ENCODE assay signal across 9 cellular contexts in the genomic region with DNA sequence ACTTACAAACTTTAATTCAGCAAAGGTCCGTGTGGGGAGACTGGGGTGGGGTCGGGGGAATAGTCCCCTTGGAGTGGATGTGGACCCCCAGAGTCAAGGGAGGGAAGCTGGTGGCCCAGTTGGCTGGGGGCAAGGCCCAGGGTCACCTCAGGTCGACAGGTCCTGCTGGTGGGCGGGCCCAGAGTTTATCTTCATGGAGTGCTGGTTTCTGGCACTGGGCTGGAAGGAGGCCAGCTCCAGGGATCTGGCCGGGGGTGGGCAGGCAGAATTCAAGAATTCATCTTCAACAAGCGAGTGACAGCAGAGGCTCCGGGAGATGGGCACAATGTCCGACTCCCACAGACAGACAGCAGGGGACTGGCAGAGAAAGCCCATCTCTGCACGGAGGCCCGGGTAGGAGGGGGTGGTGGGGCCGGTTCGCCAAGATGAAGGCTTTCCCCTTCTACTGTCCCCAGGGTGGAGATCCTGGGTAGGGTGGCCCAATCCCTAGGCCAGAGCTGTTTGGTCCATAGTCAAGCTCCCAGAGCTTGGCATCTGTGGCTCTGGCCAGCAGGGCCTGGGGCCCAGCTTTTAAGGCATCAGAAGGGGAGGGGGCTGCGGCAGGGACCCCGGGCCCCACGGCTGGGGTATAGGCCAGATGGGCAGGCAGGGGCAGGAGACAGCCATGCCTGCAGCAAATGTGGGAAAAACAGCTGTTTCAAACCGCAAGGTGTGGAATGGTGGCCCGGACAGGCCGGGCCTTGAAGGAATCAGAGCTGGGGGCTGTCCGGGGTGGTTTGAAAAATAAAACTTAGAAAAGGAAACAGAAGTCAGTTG. TPM values are rescaled to one million over a fixed set of nuclear protein-coding genes. Genes with fewer than 3 reads are reported as not detected.
DNase-seq lines count a peak whose midpoint lies in the region; ATAC-seq lines count a peak whose summit lies in the region.
"Had no signal": no experiment of that assay in that cellular context is flagged by ENCODE, and none has a peak within 500 bp of the region (broad histone marks: within the 10 kb centered on the region; RNA-seq: fewer than 3 reads in every experiment).

No MANE protein-coding gene starts in this region.

- H3K36me3 Mint-ChIP-seq in activated CD4-positive, alpha-beta T cell treated with anti-CD3 and anti-CD28 coated beads, Interleukin-2, amount 10 ng/mL, durations not matched to agents 7 days and 5 days (ENCODE audit: low read depth), result peaks cover 15% of the 10 kb centered on the region
- H3K36me3 Mint-ChIP-seq in activated T-helper 1 cell treated with anti-CD3 and anti-CD28 coated beads, Interleukin-12 subunit alpha, Interleukin-12 subunit beta, Interleukin-2, Interleukin-4 antibody, amounts not matched to agents 30 ng/mL and 10 ng/mL and 1 ng/mL, durations not matched to agents 14 hours and 24 hours and 36 hours (ENCODE audit: low read depth), result peaks cover 17% of the 10 kb centered on the region

- H3K4me3 Mint-ChIP-seq in activated CD4-positive, alpha-beta T cell treated with anti-CD3 and anti-CD28 coated beads, Interleukin-2, amount 10 ng/mL, durations not matched to agents 7 days and 5 days, result peak overlapping the region; percentile 80
- peak overlapping the region; percentile 94 for H3K4me3 Mint-ChIP-seq in activated T-helper 1 cell treated with anti-CD3 and anti-CD28 coated beads, Interleukin-12 subunit alpha, Interleukin-12 subunit beta, Interleukin-2, Interleukin-4 antibody, amounts not matched to agents 30 ng/mL and 10 ng/mL and 1 ng/mL, durations not matched to agents 14 hours and 24 hours and 36 hours

- H3K36me3 ChIP-seq in thymus (ENCODE audit: control insufficient read depth, insufficient read depth), result peaks cover 51% of the 10 kb centered on the region

- no peaks in the 10 kb centered on the region for H3K9me3 Mint-ChIP-seq in activated CD4-positive, alpha-beta T cell treated with anti-CD3 and anti-CD28 coated beads, Interleukin-2, amount 10 ng/mL, durations not matched to agents 7 days and 5 days
- no peaks in the 10 kb centered on the region for H3K9me3 Mint-ChIP-seq in activated T-helper 1 cell treated with anti-CD3 and anti-CD28 coated beads, Interleukin-12 subunit alpha, Interleukin-12 subunit beta, Interleukin-2, Interleukin-4 antibody, amounts not matched to agents 30 ng/mL and 10 ng/mL and 1 ng/mL, durations not matched to agents 14 hours and 24 hours and 36 hours

- peaks cover 6% of the 10 kb centered on the region for H3K4me1 ChIP-seq in thymus (ENCODE audit: control insufficient read depth, insufficient read depth, low read length)

- DNase-seq in activated CD4-positive, alpha-beta T cell treated with anti-CD3 and anti-CD28 coated beads, Interleukin-2, amount 10 ng/mL, durations not matched to agents 7 days and 5 days, result no peak
- DNase-seq in activated CD4-positive, alpha-beta T cell treated with anti-CD3 and anti-CD28 coated beads for 4 hours, result no peak
- no peak for DNase-seq in activated T-helper 1 cell treated with anti-CD3 and anti-CD28 coated beads, Interleukin-12 subunit alpha, Interleukin-12 subunit beta, Interleukin-2, Interleukin-4 antibody, amounts not matched to agents 30 ng/mL and 10 ng/mL and 1 ng/mL, durations not matched to agents 14 hours and 24 hours and 36 hours (ENCODE audit: low spot score)
- DNase-seq in left lobe of liver (ENCODE audit: low spot score), result no peak
- DNase-seq in NCI-H748 (lab: John Stamatoyannopoulos, UW; ENCODE audit: unreplicated experiment), result no peak

- no peak overlapping the region for H3K27ac ChIP-seq in thymus (ENCODE audit: low read depth)

- no peaks in the 10 kb centered on the region for H3K9me3 ChIP-seq in thymus (ENCODE audit: control insufficient read depth)

- no peak overlapping the region for H3K27ac Mint-ChIP-seq in activated CD4-positive, alpha-beta T cell treated with anti-CD3 and anti-CD28 coated beads, Interleukin-2, amount 10 ng/mL, durations not matched to agents 7 days and 5 days
- peak overlapping the region; percentile 82 for H3K27ac Mint-ChIP-seq in activated T-helper 1 cell treated with anti-CD3 and anti-CD28 coated beads, Interleukin-12 subunit alpha, Interleukin-12 subunit beta, Interleukin-2, Interleukin-4 antibody, amounts not matched to agents 30 ng/mL and 10 ng/mL and 1 ng/mL, durations not matched to agents 14 hours and 24 hours and 36 hours

- peak overlapping the region; percentile 87 for H3K4me3 ChIP-seq in thymus (ENCODE audit: low read length)

- H3K27me3 ChIP-seq in thymus (ENCODE audit: control insufficient read depth, insufficient read depth), result no peaks in the 10 kb centered on the region

- ATAC-seq in left lobe of liver (peak; percentile 21), GM21367 (IDR thresholded peaks at IDR 0.05; ENCODE audit: unreplicated experiment) (no peak), HG03378 (IDR thresholded peaks at IDR 0.05; ENCODE audit: unreplicated experiment) (no peak)

- H3K27me3 Mint-ChIP-seq in activated CD4-positive, alpha-beta T cell treated with anti-CD3 and anti-CD28 coated beads, Interleukin-2, amount 10 ng/mL, durations not matched to agents 7 days and 5 days, result no peaks in the 10 kb centered on the region
- no peaks in the 10 kb centered on the region for H3K27me3 Mint-ChIP-seq in activated T-helper 1 cell treated with anti-CD3 and anti-CD28 coated beads, Interleukin-12 subunit alpha, Interleukin-12 subunit beta, Interleukin-2, Interleukin-4 antibody, amounts not matched to agents 30 ng/mL and 10 ng/mL and 1 ng/mL, durations not matched to agents 14 hours and 24 hours and 36 hours (ENCODE audit: insufficient read depth)

- POLR2A ChIA-PET in activated CD4-positive, alpha-beta T cell treated with anti-CD3 and anti-CD28 coated beads, Interleukin-2, amount 10 ng/mL, durations not matched to agents 7 days and 5 days (lab: Charles Lee), result no interaction called here

- H3K4me1 Mint-ChIP-seq in activated CD4-positive, alpha-beta T cell treated with anti-CD3 and anti-CD28 coated beads, Interleukin-2, amount 10 ng/mL, durations not matched to agents 7 days and 5 days, result peaks cover 19% of the 10 kb centered on the region
- peaks cover 22% of the 10 kb centered on the region for H3K4me1 Mint-ChIP-seq in activated T-helper 1 cell treated with anti-CD3 and anti-CD28 coated beads, Interleukin-12 subunit alpha, Interleukin-12 subunit beta, Interleukin-2, Interleukin-4 antibody, amounts not matched to agents 30 ng/mL and 10 ng/mL and 1 ng/mL, durations not matched to agents 14 hours and 24 hours and 36 hours (ENCODE audit: low read depth)

- WGBS in thymus, result 90% methylated on average over 19 of the region's 19 CpGs

- CTCF ChIA-PET in activated CD4-positive, alpha-beta T cell treated with anti-CD3 and anti-CD28 coated beads, Interleukin-2, amount 10 ng/mL, durations not matched to agents 7 days and 5 days (lab: Charles Lee), result interaction anchor here (0.6 to 1.2 kb wide), 4 partner anchors 8 to 1184 kb away, joined by 3 to 4 read pairs (median 3); no protein-coding TSS in a partner anchor

- intact Hi-C loops in activated T-helper 1 cell treated with anti-CD3 and anti-CD28 coated beads, Interleukin-12 subunit alpha, Interleukin-12 subunit beta, Interleukin-2, Interleukin-4 antibody, amounts not matched to agents 30 ng/mL and 10 ng/mL and 1 ng/mL, durations not matched to agents 14 hours and 24 hours and 36 hours (cut with micrococcal nuclease), result loop anchor here (1.0 kb wide), 2 partner anchors 17 to 45 kb away; a partner anchor contains a TSS

RNA-seq across cellular contexts. Expression of a gene that starts 0.6 kb away (rescaled TPM):
- 1 to 10 TPM; 5.5 to 9.0 TPM for total RNA-seq in activated CD4-positive, alpha-beta T cell treated with anti-CD3 and anti-CD28 coated beads, Interleukin-2, amount 10 ng/mL, durations not matched to agents 7 days and 5 days
- total RNA-seq in activated T-helper 1 cell treated with anti-CD3 and anti-CD28 coated beads, Interleukin-12 subunit alpha, Interleukin-12 subunit beta, Interleukin-2, Interleukin-4 antibody, amounts not matched to agents 30 ng/mL and 10 ng/mL and 1 ng/mL, durations not matched to agents 14 hours and 24 hours and 36 hours, result 21.6 and 24.4 TPM in 2 replicates
- 11.0 TPM for total RNA-seq in left lobe of liver
- 18.2 TPM for polyA plus RNA-seq in thymus

RNA-seq across cellular contexts. Expression of a gene that starts 6.8 kb away (rescaled TPM):
- total RNA-seq in activated CD4-positive, alpha-beta T cell treated with anti-CD3 and anti-CD28 coated beads, Interleukin-2, amount 10 ng/mL, durations not matched to agents 7 days and 5 days, result 1 to 10 TPM; 1.6 to 3.4 TPM
- total RNA-seq in activated T-helper 1 cell treated with anti-CD3 and anti-CD28 coated beads, Interleukin-12 subunit alpha, Interleukin-12 subunit beta, Interleukin-2, Interleukin-4 antibody, amounts not matched to agents 30 ng/mL and 10 ng/mL and 1 ng/mL, durations not matched to agents 14 hours and 24 hours and 36 hours, result 3.5 and 4.2 TPM in 2 replicates
- 4.2 TPM for total RNA-seq in left lobe of liver
- 29.8 TPM for polyA plus RNA-seq in thymus

RNA-seq across cellular contexts. Expression of a gene that starts 16.9 kb away (rescaled TPM):
- total RNA-seq in activated CD4-positive, alpha-beta T cell treated with anti-CD3 and anti-CD28 coated beads, Interleukin-2, amount 10 ng/mL, durations not matched to agents 7 days and 5 days, result 10 to 100 TPM; 69.3 to 75.6 TPM
- total RNA-seq in activated T-helper 1 cell treated with anti-CD3 and anti-CD28 coated beads, Interleukin-12 subunit alpha, Interleukin-12 subunit beta, Interleukin-2, Interleukin-4 antibody, amounts not matched to agents 30 ng/mL and 10 ng/mL and 1 ng/mL, durations not matched to agents 14 hours and 24 hours and 36 hours, result 92.5 and 92.8 TPM in 2 replicates
- 11.3 TPM for total RNA-seq in left lobe of liver
- 15.4 TPM for polyA plus RNA-seq in thymus

RNA-seq across cellular contexts. Expression of a gene that starts 23.0 kb away (rescaled TPM):
- 100 to 1,000 TPM; 230 to 233 TPM for total RNA-seq in activated CD4-positive, alpha-beta T cell treated with anti-CD3 and anti-CD28 coated beads, Interleukin-2, amount 10 ng/mL, durations not matched to agents 7 days and 5 days
- 107 and 114 TPM in 2 replicates for total RNA-seq in activated T-helper 1 cell treated with anti-CD3 and anti-CD28 coated beads, Interleukin-12 subunit alpha, Interleukin-12 subunit beta, Interleukin-2, Interleukin-4 antibody, amounts not matched to agents 30 ng/mL and 10 ng/mL and 1 ng/mL, durations not matched to agents 14 hours and 24 hours and 36 hours
- total RNA-seq in left lobe of liver, result 38.6 TPM
- polyA plus RNA-seq in thymus, result 66.2 TPM
- total RNA-seq: M059J had no signal

RNA-seq across cellular contexts. Expression of a gene that starts 26.7 kb away (rescaled TPM):
- total RNA-seq in activated CD4-positive, alpha-beta T cell treated with anti-CD3 and anti-CD28 coated beads, Interleukin-2, amount 10 ng/mL, durations not matched to agents 7 days and 5 days, result under 1 TPM; 0.12 to 0.17 TPM
- total RNA-seq in activated T-helper 1 cell treated with anti-CD3 and anti-CD28 coated beads, Interleukin-12 subunit alpha, Interleukin-12 subunit beta, Interleukin-2, Interleukin-4 antibody, amounts not matched to agents 30 ng/mL and 10 ng/mL and 1 ng/mL, durations not matched to agents 14 hours and 24 hours and 36 hours, result 1.9 TPM in 2 replicates
- 0.30 TPM for total RNA-seq in left lobe of liver
- polyA plus RNA-seq in thymus, result 1.2 TPM
